38 cellular contexts compared by ENCODE assay signal in genomic region chr1:241442686-241443085, GRCh38.
"Had no signal": no experiment of that assay in that cellular context is flagged by ENCODE, and none has a peak within 500 bp of the region (broad histone marks: within the 10 kb centered on the region; RNA-seq: fewer than 3 reads in every experiment).

No MANE protein-coding gene starts in this region.

- FAIRE-seq: endometrium, endothelial cell of umbilical vein had no signal

- H3K9me3 ChIP-seq: adrenal gland, breast epithelium, colonic mucosa, esophagus squamous epithelium had no signal

- H3K9me3 Mint-ChIP-seq: activated CD4-positive, alpha-beta memory T cell treated with anti-CD3 and anti-CD28 coated beads for 36 hours; activated T-helper 2 cell treated with anti-CD3 and anti-CD28 coated beads, Interferon-gamma antibody, Interleukin-2, Interleukin-4, amounts not matched to agents 10 μg/mL and 5 μg/mL and 100 μg/mL, durations not matched to agents 14 hours and 24 hours and 36 hours; T-helper 2 cell treated with Interferon-gamma antibody and Interleukin-4, amounts not matched to agents 5 μg/mL and 100 μg/mL, for 36 hours had no signal

- DNase-seq: activated CD4-positive, alpha-beta memory T cell treated with anti-CD3 and anti-CD28 coated beads for 36 hours; activated CD4-positive, alpha-beta T cell treated with anti-CD3 and anti-CD28 coated beads for 36 hours; activated CD4-positive, alpha-beta T cell treated with anti-CD3 and anti-CD28 coated beads, Interleukin-2, amount 10 ng/mL, durations not matched to agents 24 days and 14 days; activated CD4-positive, CD25-positive, alpha-beta regulatory T cell; activated CD4-positive, CD25-positive, alpha-beta regulatory T cell treated with anti-CD3 and anti-CD28 coated beads, Interleukin-2, amount 50 U/mL, for 72 hours; activated CD8-positive, alpha-beta memory T cell treated with anti-CD3 and anti-CD28 coated beads, Interleukin-2, amount 10 ng/mL, durations not matched to agents 7 days and 5 days; activated CD8-positive, alpha-beta memory T cell treated with anti-CD3 and anti-CD28 coated beads, Interleukin-2, amount 50 U/mL, for 4 hours; activated CD8-positive, alpha-beta T cell treated with anti-CD3 and anti-CD28 coated beads, Interleukin-2, amount 10 ng/mL, durations not matched to agents 7 days and 5 days; activated effector memory CD4-positive, alpha-beta T cell treated with anti-CD3 and anti-CD28 coated beads, Interleukin-2, amount 50 U/mL, for 16 hours; activated naive CD4-positive, alpha-beta T cell treated with anti-CD3 and anti-CD28 coated beads for 36 hours; activated naive CD8-positive, alpha-beta T cell treated with anti-CD3 and anti-CD28 coated beads for 36 hours; activated naive CD8-positive, alpha-beta T cell treated with anti-CD3 and anti-CD28 coated beads, Interleukin-2, amount 50 U/mL, for 24 hours; activated T-cell treated with anti-CD3 and anti-CD28 coated beads, Interleukin-2, amount 50 U/mL, for 1 hour; activated T-cell treated with anti-CD3 and anti-CD28 coated beads, Interleukin-2, amount 50 U/mL, for 48 hours; adrenal gland; amygdala; aorta; central memory CD4-positive, alpha-beta T cell; cerebellar nuclear complex; colonic mucosa; effector CD8-positive, alpha-beta T cell; esophagus squamous epithelium; foreskin melanocyte; head of caudate nucleus; T-helper 1 cell; T-helper 17 cell; T1000 had no signal

- H3K4me3 ChIP-seq: adrenal gland, breast epithelium, cardiac muscle cell, colonic mucosa, esophagus squamous epithelium, gastroesophageal sphincter had no signal

- H3K36me3 ChIP-seq: adrenal gland, breast epithelium, cardiac muscle cell, colonic mucosa, esophagus squamous epithelium, gastroesophageal sphincter had no signal

- H3K4me1 Mint-ChIP-seq: activated CD4-positive, alpha-beta T cell treated with anti-CD3 and anti-CD28 coated beads for 36 hours; activated CD4-positive, alpha-beta T cell treated with anti-CD3 and anti-CD28 coated beads, Interleukin-2, amount 10 ng/mL, durations not matched to agents 24 days and 14 days; activated CD8-positive, alpha-beta memory T cell treated with anti-CD3 and anti-CD28 coated beads, Interleukin-2, amount 10 ng/mL, durations not matched to agents 7 days and 5 days; activated naive CD4-positive, alpha-beta T cell treated with anti-CD3 and anti-CD28 coated beads, Interleukin-2, amount 50 U/mL, for 24 hours; activated naive CD8-positive, alpha-beta T cell treated with anti-CD3 and anti-CD28 coated beads for 36 hours; activated naive CD8-positive, alpha-beta T cell treated with anti-CD3 and anti-CD28 coated beads, Interleukin-2, amount 50 U/mL, for 24 hours; T-helper 17 cell had no signal

- H3K27me3 ChIP-seq: adrenal gland, breast epithelium, cardiac muscle cell, colonic mucosa, esophagus squamous epithelium, gastroesophageal sphincter had no signal

- H3K27ac ChIP-seq: adrenal gland, breast epithelium, cardiac muscle cell, colonic mucosa, epithelial cell of prostate, esophagus squamous epithelium, gastroesophageal sphincter had no signal

- H3K27ac Mint-ChIP-seq: activated CD4-positive, alpha-beta memory T cell treated with anti-CD3 and anti-CD28 coated beads for 36 hours; activated CD4-positive, alpha-beta T cell treated with anti-CD3 and anti-CD28 coated beads for 36 hours; activated CD4-positive, alpha-beta T cell treated with anti-CD3 and anti-CD28 coated beads, Interleukin-2, amount 10 ng/mL, durations not matched to agents 24 days and 14 days; activated CD8-positive, alpha-beta memory T cell treated with anti-CD3 and anti-CD28 coated beads, Interleukin-2, amount 10 ng/mL, durations not matched to agents 7 days and 5 days; activated CD8-positive, alpha-beta T cell treated with anti-CD3 and anti-CD28 coated beads, Interleukin-2, amount 10 ng/mL, durations not matched to agents 7 days and 5 days; activated naive CD4-positive, alpha-beta T cell treated with anti-CD3 and anti-CD28 coated beads for 36 hours; activated naive CD4-positive, alpha-beta T cell treated with anti-CD3 and anti-CD28 coated beads, Interleukin-2, amount 50 U/mL, for 24 hours; activated naive CD8-positive, alpha-beta T cell treated with anti-CD3 and anti-CD28 coated beads for 36 hours; activated naive CD8-positive, alpha-beta T cell treated with anti-CD3 and anti-CD28 coated beads, Interleukin-2, amount 50 U/mL, for 24 hours; activated T-helper 1 cell treated with anti-CD3 and anti-CD28 coated beads, Interleukin-12 subunit alpha, Interleukin-12 subunit beta, Interleukin-2, Interleukin-4 antibody, amounts not matched to agents 30 ng/mL and 10 ng/mL and 1 ng/mL, durations not matched to agents 14 hours and 24 hours and 36 hours; activated T-helper 2 cell treated with anti-CD3 and anti-CD28 coated beads, Interferon-gamma antibody, Interleukin-2, Interleukin-4, amounts not matched to agents 10 μg/mL and 5 μg/mL and 100 μg/mL, durations not matched to agents 14 hours and 24 hours and 36 hours; brain; T-helper 17 cell; T-helper 2 cell treated with Interferon-gamma antibody and Interleukin-4, amounts not matched to agents 5 μg/mL and 100 μg/mL, for 36 hours had no signal

- H3K27me3 Mint-ChIP-seq: activated CD4-positive, alpha-beta T cell treated with anti-CD3 and anti-CD28 coated beads, Interleukin-2, amount 10 ng/mL, durations not matched to agents 24 days and 14 days; activated CD8-positive, alpha-beta memory T cell treated with anti-CD3 and anti-CD28 coated beads, Interleukin-2, amount 10 ng/mL, durations not matched to agents 7 days and 5 days had no signal

- H3K36me3 Mint-ChIP-seq: activated CD4-positive, alpha-beta memory T cell treated with anti-CD3 and anti-CD28 coated beads for 36 hours; activated CD8-positive, alpha-beta memory T cell treated with anti-CD3 and anti-CD28 coated beads, Interleukin-2, amount 10 ng/mL, durations not matched to agents 7 days and 5 days; activated naive CD4-positive, alpha-beta T cell treated with anti-CD3 and anti-CD28 coated beads, Interleukin-2, amount 50 U/mL, for 24 hours; activated naive CD8-positive, alpha-beta T cell treated with anti-CD3 and anti-CD28 coated beads for 36 hours; brain had no signal

- H3K4me1 ChIP-seq: adrenal gland, breast epithelium, colonic mucosa, esophagus squamous epithelium, gastroesophageal sphincter had no signal

- H3K4me3 Mint-ChIP-seq: activated CD4-positive, alpha-beta memory T cell treated with anti-CD3 and anti-CD28 coated beads for 36 hours; activated CD4-positive, alpha-beta T cell treated with anti-CD3 and anti-CD28 coated beads for 36 hours; activated CD4-positive, alpha-beta T cell treated with anti-CD3 and anti-CD28 coated beads, Interleukin-2, amount 10 ng/mL, durations not matched to agents 24 days and 14 days; activated CD8-positive, alpha-beta memory T cell treated with anti-CD3 and anti-CD28 coated beads, Interleukin-2, amount 10 ng/mL, durations not matched to agents 7 days and 5 days; activated CD8-positive, alpha-beta T cell treated with anti-CD3 and anti-CD28 coated beads, Interleukin-2, amount 10 ng/mL, durations not matched to agents 7 days and 5 days; activated naive CD4-positive, alpha-beta T cell treated with anti-CD3 and anti-CD28 coated beads for 36 hours; activated naive CD4-positive, alpha-beta T cell treated with anti-CD3 and anti-CD28 coated beads, Interleukin-2, amount 50 U/mL, for 24 hours; activated naive CD8-positive, alpha-beta T cell treated with anti-CD3 and anti-CD28 coated beads for 36 hours; activated naive CD8-positive, alpha-beta T cell treated with anti-CD3 and anti-CD28 coated beads, Interleukin-2, amount 50 U/mL, for 24 hours; activated T-helper 1 cell treated with anti-CD3 and anti-CD28 coated beads, Interleukin-12 subunit alpha, Interleukin-12 subunit beta, Interleukin-2, Interleukin-4 antibody, amounts not matched to agents 30 ng/mL and 10 ng/mL and 1 ng/mL, durations not matched to agents 14 hours and 24 hours and 36 hours; brain; T-helper 17 cell; T-helper 2 cell treated with Interferon-gamma antibody and Interleukin-4, amounts not matched to agents 5 μg/mL and 100 μg/mL, for 36 hours had no signal
